Comparison of ENCODE assay signal across 16 cellular contexts in genomic region chrX:71581210-71581609, GRCh38. TPM values are rescaled to one million over a fixed set of nuclear protein-coding genes. Genes with fewer than 3 reads are reported as not detected.
DNase-seq lines count a peak whose midpoint lies in the region; ATAC-seq and TF ChIP-seq lines count a peak whose summit lies in the region.
"Had no signal": no experiment of that assay in that cellular context is flagged by ENCODE, and none has a peak within 500 bp of the region (broad histone marks: within the 10 kb centered on the region; RNA-seq: fewer than 3 reads in every experiment).

No MANE protein-coding gene starts in this region.

- ATAC-seq in Right ventricle myocardium superior (ENCODE audit: poor library complexity) (peak; percentile 67), right cardiac atrium (no peak), heart left ventricle (peak; percentile 65 to 83 (median 70))
- no peak for ATAC-seq in stimulated activated naive CD8-positive, alpha-beta T cell treated with anti-CD3 and anti-CD28 coated beads, Interleukin-15, amount 100 ng/mL, for 72 hours

- POLR2A ChIA-PET in activated CD4-positive, alpha-beta memory T cell treated with anti-CD3 and anti-CD28 coated beads for 36 hours (lab: Charles Lee), result no interaction called here

- no peaks in the 10 kb centered on the region for H3K4me1 ChIP-seq in right cardiac atrium (ENCODE audit: control insufficient read depth, insufficient read depth, low read length)
- no peaks in the 10 kb centered on the region for H3K4me1 ChIP-seq in heart left ventricle

- H3K4me3 ChIP-seq in right cardiac atrium (ENCODE audit: low read length) (no peak overlapping the region), SK-N-MC (no peak overlapping the region), heart left ventricle (no peak overlapping the region)

- H3K36me3 Mint-ChIP-seq in activated CD4-positive, alpha-beta memory T cell treated with anti-CD3 and anti-CD28 coated beads for 36 hours, result peaks cover 15% of the 10 kb centered on the region

- H3K27me3 ChIP-seq in right cardiac atrium (ENCODE audit: control insufficient read depth, insufficient read depth) (no peaks in the 10 kb centered on the region), heart left ventricle (no peaks in the 10 kb centered on the region)

- H3K27ac Mint-ChIP-seq in stimulated activated naive CD8-positive, alpha-beta T cell treated with anti-CD3 and anti-CD28 coated beads, Interleukin-15, amount 100 ng/mL, for 72 hours, result peak overlapping the region; percentile 27 to 94
- H3K27ac Mint-ChIP-seq in activated CD4-positive, alpha-beta memory T cell treated with anti-CD3 and anti-CD28 coated beads for 36 hours, result no peak overlapping the region
- H3K27ac Mint-ChIP-seq: B cell; CD4-positive, CD25-positive, alpha-beta regulatory T cell had no signal

- H3K4me3 Mint-ChIP-seq in stimulated activated naive CD8-positive, alpha-beta T cell treated with anti-CD3 and anti-CD28 coated beads, Interleukin-15, amount 100 ng/mL, for 72 hours, result no peak overlapping the region
- no peak overlapping the region for H3K4me3 Mint-ChIP-seq in activated CD4-positive, alpha-beta memory T cell treated with anti-CD3 and anti-CD28 coated beads for 36 hours
- H3K4me3 Mint-ChIP-seq: B cell; CD4-positive, CD25-positive, alpha-beta regulatory T cell had no signal

- no peak overlapping the region for H3K9ac ChIP-seq in SK-N-MC (ENCODE audit: insufficient read length)

- intact Hi-C loops in Right ventricle myocardium superior (cut with DNase I), result no loop called here
- intact Hi-C loops in right cardiac atrium (cut with DNase I), result no loop called here
- intact Hi-C loops in heart left ventricle (cut with DNase I), result no loop called here
- intact Hi-C loops in activated CD4-positive, alpha-beta memory T cell treated with anti-CD3 and anti-CD28 coated beads for 36 hours (cut with micrococcal nuclease), result no loop called here

- no peak for TF ChIP-seq CTCF in heart left ventricle (IDR thresholded peaks at IDR 0.05)

- H3K4me1 Mint-ChIP-seq in stimulated activated naive CD8-positive, alpha-beta T cell treated with anti-CD3 and anti-CD28 coated beads, Interleukin-15, amount 100 ng/mL, for 72 hours, result peaks cover 47% of the 10 kb centered on the region
- H3K4me1 Mint-ChIP-seq in activated CD4-positive, alpha-beta memory T cell treated with anti-CD3 and anti-CD28 coated beads for 36 hours (ENCODE audit: low read depth), result no peaks in the 10 kb centered on the region
- H3K4me1 Mint-ChIP-seq: B cell had no signal

- no peak overlapping the region for H3K27ac ChIP-seq in right cardiac atrium (ENCODE audit: low read length)
- peak overlapping the region; percentile 63 for H3K27ac ChIP-seq in SK-N-MC
- H3K27ac ChIP-seq in heart left ventricle, result peak overlapping the region in 8 of 12 donors; percentile 10 to 69 (median 54)

- no peak for DNase-seq in Right ventricle myocardium superior
- DNase-seq in right cardiac atrium, result no peak
- DNase-seq in SK-N-MC (ENCODE audit: low read depth, low spot score), result no peak
- peak in 1 of 5 donors; percentile 33 for DNase-seq in heart left ventricle
- DNase-seq in stimulated activated naive CD8-positive, alpha-beta T cell treated with anti-CD3 and anti-CD28 coated beads, Interleukin-15, amount 100 ng/mL, for 72 hours, result no peak
- no peak for DNase-seq in activated CD4-positive, alpha-beta memory T cell treated with anti-CD3 and anti-CD28 coated beads for 36 hours
- no peak for DNase-seq in KG1 (lab: John Stamatoyannopoulos, UW)
- DNase-seq: CD4-positive, CD25-positive, alpha-beta regulatory T cell; EL; GOT3; NCI-H1417 treated with DMSO at 0.1 percent for 48 hours; NCI-H1930; NCI-H526 treated with DMSO at 0.1 percent for 48 hours had no signal

- no peaks in the 10 kb centered on the region for H3K27me3 Mint-ChIP-seq in stimulated activated naive CD8-positive, alpha-beta T cell treated with anti-CD3 and anti-CD28 coated beads, Interleukin-15, amount 100 ng/mL, for 72 hours
- H3K27me3 Mint-ChIP-seq in activated CD4-positive, alpha-beta memory T cell treated with anti-CD3 and anti-CD28 coated beads for 36 hours, result no peaks in the 10 kb centered on the region
- H3K27me3 Mint-ChIP-seq: B cell; CD4-positive, CD25-positive, alpha-beta regulatory T cell had no signal

- no peak for TF ChIP-seq POLR2A in heart left ventricle (IDR thresholded peaks at IDR 0.05)

- CTCF ChIA-PET in activated CD4-positive, alpha-beta memory T cell treated with anti-CD3 and anti-CD28 coated beads for 36 hours (lab: Charles Lee), result no interaction called here

- H3K36me3 ChIP-seq in SK-N-MC (ENCODE audit: insufficient read depth, low read length) (peaks cover 12% of the 10 kb centered on the region), heart left ventricle (peaks cover 0 to 21% (median 6%) of the 10 kb centered on the region in 9 donors)

- H3K9me3 ChIP-seq in right cardiac atrium (ENCODE audit: control insufficient read depth, low read length) (no peaks in the 10 kb centered on the region), SK-N-MC (ENCODE audit: low read depth, low read length) (no peaks in the 10 kb centered on the region), heart left ventricle (no peaks in the 10 kb centered on the region)

- no peaks in the 10 kb centered on the region for H3K9me3 Mint-ChIP-seq in stimulated activated naive CD8-positive, alpha-beta T cell treated with anti-CD3 and anti-CD28 coated beads, Interleukin-15, amount 100 ng/mL, for 72 hours
- H3K9me3 Mint-ChIP-seq in activated CD4-positive, alpha-beta memory T cell treated with anti-CD3 and anti-CD28 coated beads for 36 hours, result no peaks in the 10 kb centered on the region

- WGBS in right cardiac atrium, result 44% methylated on average over 5 of the region's 5 CpGs
- WGBS in heart left ventricle, 4 donors, result 38 to 60% (median 52%) methylated on average over 5 of the region's 5 CpGs

RNA-seq across cellular contexts. Expression of gene GCNA, which starts 3.0 kb away (rescaled TPM):
- total RNA-seq in Right ventricle myocardium superior, result 2.2 TPM
- total RNA-seq in right cardiac atrium, result 1 to 10 TPM; 1.4 to 2.0 (median 1.7) TPM
- polyA plus RNA-seq in right cardiac atrium, result 0.81 TPM
- 1 to 10 TPM in 6 of 9 donors, under 1 TPM in 3; 0.56 to 1.6 (median 1.1) TPM for total RNA-seq in heart left ventricle
- polyA plus RNA-seq in heart left ventricle, result 1 to 10 TPM; 1.1 to 2.0 TPM
- total RNA-seq in activated CD4-positive, alpha-beta memory T cell treated with anti-CD3 and anti-CD28 coated beads for 36 hours, result 1 to 10 TPM; 3.2 to 3.4 TPM

RNA-seq across cellular contexts. Expression of gene CXCR3, which starts 37.1 kb away (rescaled TPM):
- 0.22 TPM for total RNA-seq in Right ventricle myocardium superior
- total RNA-seq in right cardiac atrium, result under 1 TPM; 0.20 to 0.51 (median 0.29) TPM
- polyA plus RNA-seq in right cardiac atrium, result 0.07 TPM
- 1 to 10 TPM in 1 of 9 donors, under 1 TPM in 3, not detected in 5; 0.26 to 2.6 (median 0.33) TPM for total RNA-seq in heart left ventricle
- under 1 TPM in 1 of 2 donors, not detected in 1; 0.11 TPM for polyA plus RNA-seq in heart left ventricle
- total RNA-seq in activated CD4-positive, alpha-beta memory T cell treated with anti-CD3 and anti-CD28 coated beads for 36 hours, result 10 to 100 TPM; 28.5 to 31.1 TPM
- total RNA-seq: RPMI7951 had no signal
- polyA plus RNA-seq: AG04450 had no signal

RNA-seq across cellular contexts. Expression of gene OGT, which starts 48.3 kb away (rescaled TPM):
- total RNA-seq in Right ventricle myocardium superior (72.7 TPM), right cardiac atrium (10 to 100 TPM; 67.8 to 94.4 (median 81.4) TPM), heart left ventricle (10 to 100 TPM; 64.8 to 84.1 (median 77.4) TPM)
- polyA plus RNA-seq in right cardiac atrium (30.3 TPM), heart left ventricle (10 to 100 TPM; 20.0 to 33.3 TPM)
- 100 to 1,000 TPM; 280 to 304 TPM for total RNA-seq in activated CD4-positive, alpha-beta memory T cell treated with anti-CD3 and anti-CD28 coated beads for 36 hours

Comparison
In these comparisons a context has a peak if more than half of its experiments do, and no peak if none do; other contexts are left out.
1. ATAC-seq: peak in Right ventricle myocardium superior (single experiment) and heart left ventricle (4 of 4); none in right cardiac atrium (0 of 2) and stimulated activated naive CD8-positive, alpha-beta T cell treated with anti-CD3 and anti-CD28 coated beads, Interleukin-15, amount 100 ng/mL, for 72 hours (single experiment).
2. RNA of gene CXCR3, which starts 37.1 kb away (total RNA-seq): 28.5 to 31.1 TPM in activated CD4-positive, alpha-beta memory T cell treated with anti-CD3 and anti-CD28 coated beads for 36 hours; 0.20 to 0.51 TPM in right cardiac atrium, 0.22 TPM in Right ventricle myocardium superior (single experiment) and 0.26 to 2.6 TPM in heart left ventricle; every median in the first group is over 4 times any median in the second.